8 cellular contexts compared by ENCODE assay signal in the genomic region with DNA sequence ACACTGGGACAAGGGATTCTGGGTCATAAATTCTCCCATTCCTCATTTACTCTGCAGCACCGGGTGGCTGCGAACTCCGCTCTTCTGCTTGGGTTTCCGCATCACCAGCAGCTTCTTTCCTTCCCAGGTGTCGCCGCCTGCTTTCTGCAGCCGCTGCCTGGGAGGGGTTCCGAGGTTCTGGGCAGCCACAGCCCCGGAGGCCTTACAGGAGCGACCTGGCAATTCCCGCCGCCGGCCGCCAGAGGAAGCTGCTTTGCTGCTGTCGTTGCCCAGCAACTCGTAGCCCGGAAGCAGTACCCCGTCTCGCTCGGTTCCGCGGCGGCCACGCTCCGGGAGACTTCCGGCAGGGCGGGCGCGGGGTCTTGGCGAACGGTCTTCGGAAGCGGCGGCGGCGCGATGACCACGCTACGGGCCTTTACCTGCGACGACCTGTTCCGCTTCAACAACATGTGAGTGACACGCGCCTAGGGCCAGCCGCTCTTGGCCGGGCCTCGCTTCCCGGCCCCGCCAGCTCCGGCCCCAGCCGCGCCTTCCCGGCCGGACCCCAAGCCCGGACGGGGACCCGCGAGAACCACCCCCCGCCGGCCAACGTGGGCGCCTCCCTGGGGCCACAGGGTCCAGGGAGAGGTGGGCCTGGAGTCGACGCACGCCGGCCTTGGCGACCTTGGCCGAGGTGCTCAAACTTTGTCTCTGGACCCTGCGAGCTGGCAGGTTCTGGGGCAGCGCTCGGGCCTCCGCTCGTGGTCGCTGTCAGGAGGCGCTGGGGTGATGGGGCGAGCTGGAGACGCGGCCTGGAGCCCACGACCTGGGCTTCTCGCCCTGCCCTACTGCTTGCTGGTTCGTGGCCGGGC. TPM values are rescaled to one million over a fixed set of nuclear protein-coding genes. Genes with fewer than 3 reads are reported as not detected.
DNase-seq lines count a peak whose midpoint lies in the region; ATAC-seq and TF ChIP-seq lines count a peak whose summit lies in the region.

A gene with protein sequence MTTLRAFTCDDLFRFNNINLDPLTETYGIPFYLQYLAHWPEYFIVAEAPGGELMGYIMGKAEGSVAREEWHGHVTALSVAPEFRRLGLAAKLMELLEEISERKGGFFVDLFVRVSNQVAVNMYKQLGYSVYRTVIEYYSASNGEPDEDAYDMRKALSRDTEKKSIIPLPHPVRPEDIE (plus strand): TSS at position 362 of the 851 bp plus-strand sequence. CDS start 35 bp downstream, at position 397.

- H2AK5ac ChIP-seq in trophoblast cell (ENCODE audit: low read length), result peak within 1 kb of the TSS; percentile 74

- peak within 1 kb of the TSS; percentile 72 for H3K4me2 ChIP-seq in trophoblast cell (ENCODE audit: low read length)

- H3K4me3 ChIP-seq in cardiac muscle cell, result peak within 1 kb of the TSS; percentile 77
- H3K4me3 ChIP-seq in trophoblast cell (ENCODE audit: low read depth, low read length), result peak within 1 kb of the TSS; percentile 84
- H3K4me3 ChIP-seq in transverse colon, result peak within 1 kb of the TSS; percentile 97 to 100 (median 98)

- no peaks in the 10 kb centered on the region for H3K9me3 Mint-ChIP-seq in activated naive CD8-positive, alpha-beta T cell treated with anti-CD3 and anti-CD28 coated beads, Interleukin-2, amount 50 U/mL, for 24 hours

- DNase-seq in NCI-H1092 treated with DMSO at 0.1 percent for 48 hours (lab: John Stamatoyannopoulos, UW) (peak; percentile 87), SW 1271 (lab: John Stamatoyannopoulos, UW) (peak; percentile 73 to 94), cardiac muscle cell (ENCODE audit: low read depth in 1 of 2, low spot score in 1 of 2) (peak; percentile 95), trophoblast cell (peak; percentile 94 to 96), transverse colon (peak; percentile 95)
- peak; percentile 92 for DNase-seq in activated naive CD8-positive, alpha-beta T cell treated with anti-CD3 and anti-CD28 coated beads, Interleukin-2, amount 50 U/mL, for 24 hours

- peak; percentile 97 for ATAC-seq in HG02623 (IDR thresholded peaks at IDR 0.05; ENCODE audit: unreplicated experiment)
- ATAC-seq in activated naive CD8-positive, alpha-beta T cell treated with anti-CD3 and anti-CD28 coated beads, Interleukin-2, amount 50 U/mL, for 24 hours, result peak; percentile 99

- intact Hi-C loops in transverse colon (cut with DNase I; ENCODE audit: low total_unique reads), result no loop called here

- H3K79me2 ChIP-seq in trophoblast cell (ENCODE audit: control insufficient read depth, insufficient read depth, low read length, poor library complexity), result peaks cover 15% of the 10 kb centered on the region

- no peak for TF ChIP-seq EP300 in transverse colon (IDR thresholded peaks at IDR 0.05; ENCODE audit: low read depth)

- peak within 1 kb of the TSS; percentile 90 for H3K27ac Mint-ChIP-seq in activated naive CD8-positive, alpha-beta T cell treated with anti-CD3 and anti-CD28 coated beads, Interleukin-2, amount 50 U/mL, for 24 hours

- H3K27me3 ChIP-seq in cardiac muscle cell (no peaks in the 10 kb centered on the region), trophoblast cell (ENCODE audit: insufficient read depth, low read length) (no peaks in the 10 kb centered on the region), transverse colon (no peaks in the 10 kb centered on the region)

- H2BK5ac ChIP-seq in trophoblast cell (ENCODE audit: low read depth, low read length, poor library complexity), result peak within 1 kb of the TSS; percentile 46

- peak within 1 kb of the TSS; percentile 85 for H3K9ac ChIP-seq in trophoblast cell (ENCODE audit: low read length)

- peak within 1 kb of the TSS; percentile 57 for H4K12ac ChIP-seq in trophoblast cell (ENCODE audit: low read depth, low read length)

- H3K4me1 ChIP-seq in cardiac muscle cell (ENCODE audit: low read depth) (peaks cover 17% of the 10 kb centered on the region), trophoblast cell (ENCODE audit: control insufficient read depth in 1 of 2, insufficient read depth in 2 of 2, low read length in 2 of 2) (peaks cover 0 to 5% of the 10 kb centered on the region in 2 experiments), transverse colon (peaks cover 17 to 38% (median 19%) of the 10 kb centered on the region in 4 donors)

- peak; percentile 82 for TF ChIP-seq CTCF in GM12872 (IDR thresholded peaks at IDR 0.05; ENCODE audit: insufficient read depth, low read depth, low read length)
- peak; percentile 60 for TF ChIP-seq CTCF in cardiac muscle cell (IDR thresholded peaks at IDR 0.05; ENCODE audit: low read depth, low read length)
- TF ChIP-seq CTCF in transverse colon (IDR thresholded peaks at IDR 0.05), result peak; percentile 74 to 91 (median 80)

- H3K36me3 ChIP-seq in cardiac muscle cell, result no peaks in the 10 kb centered on the region
- H3K36me3 ChIP-seq in trophoblast cell (ENCODE audit: control insufficient read depth in 1 of 2, insufficient read depth in 2 of 2, low read length in 2 of 2), result peaks cover 0 to 10% of the 10 kb centered on the region in 2 experiments
- H3K36me3 ChIP-seq in transverse colon, result no peaks in the 10 kb centered on the region

- no peak within 1 kb of the TSS for H2BK12ac ChIP-seq in trophoblast cell (ENCODE audit: low read length)

- no CpG with 5 or more reads among the region's 82 CpGs for WGBS in trophoblast cell (ENCODE audit: extremely low coverage, insufficient coverage, insufficient read length)
- 0 to 1% methylated on average over 4 to 16 of the region's 82 CpGs for WGBS in transverse colon (ENCODE audit: low coverage in 1 of 2), 2 donors

- peak within 1 kb of the TSS; percentile 97 for H2AFZ ChIP-seq in trophoblast cell (ENCODE audit: insufficient read depth, low read length, poor library complexity)

- in situ Hi-C loops in transverse colon (cut with MboI; ENCODE audit: low pct_ligation_motif_present in 1 of 4, low pct_unique_long_range_greater_than_20kb in 1 of 4, low sequenced_read_pairs in 3 of 4), result no loop called here

- no peak within 1 kb of the TSS for H3K23ac ChIP-seq in trophoblast cell (ENCODE audit: low read length)

- peak within 1 kb of the TSS; percentile 39 for H2BK120ac ChIP-seq in trophoblast cell (ENCODE audit: insufficient read depth, low read length, poor library complexity)

- peak within 1 kb of the TSS; percentile 85 for H3K4me3 Mint-ChIP-seq in activated naive CD8-positive, alpha-beta T cell treated with anti-CD3 and anti-CD28 coated beads, Interleukin-2, amount 50 U/mL, for 24 hours

- peak; percentile 37 for TF ChIP-seq POLR2A in transverse colon (IDR thresholded peaks at IDR 0.05)

- peak within 1 kb of the TSS; percentile 94 for H4K8ac ChIP-seq in trophoblast cell (ENCODE audit: low read depth, low read length)

- H3K9me3 ChIP-seq in cardiac muscle cell (ENCODE audit: low read depth), result no peaks in the 10 kb centered on the region
- H3K9me3 ChIP-seq in trophoblast cell (ENCODE audit: insufficient read depth, low read depth, low read length), result no peaks in the 10 kb centered on the region
- H3K9me3 ChIP-seq in transverse colon, result no peaks in the 10 kb centered on the region

- peak within 1 kb of the TSS; percentile 79 for H3K14ac ChIP-seq in trophoblast cell (ENCODE audit: low read length)

- H3K27me3 Mint-ChIP-seq in activated naive CD8-positive, alpha-beta T cell treated with anti-CD3 and anti-CD28 coated beads, Interleukin-2, amount 50 U/mL, for 24 hours, result no peaks in the 10 kb centered on the region

- peak within 1 kb of the TSS; percentile 92 for H4K91ac ChIP-seq in trophoblast cell (ENCODE audit: low read depth, low read length)

- peaks cover 22% of the 10 kb centered on the region for H3K36me3 Mint-ChIP-seq in activated naive CD8-positive, alpha-beta T cell treated with anti-CD3 and anti-CD28 coated beads, Interleukin-2, amount 50 U/mL, for 24 hours (ENCODE audit: low read depth)

- peak within 1 kb of the TSS; percentile 88 for H3K18ac ChIP-seq in trophoblast cell (ENCODE audit: low read length)

- H3K4ac ChIP-seq in trophoblast cell (ENCODE audit: low read depth, low read length), result peak within 1 kb of the TSS; percentile 66

- peaks cover 63% of the 10 kb centered on the region for H3K4me1 Mint-ChIP-seq in activated naive CD8-positive, alpha-beta T cell treated with anti-CD3 and anti-CD28 coated beads, Interleukin-2, amount 50 U/mL, for 24 hours

- peak within 1 kb of the TSS; percentile 78 for H3K27ac ChIP-seq in cardiac muscle cell
- peak within 1 kb of the TSS; percentile 45 for H3K27ac ChIP-seq in trophoblast cell (ENCODE audit: low read depth, low read length)
- H3K27ac ChIP-seq in transverse colon, result peak within 1 kb of the TSS; percentile 83 to 89 (median 88)

- peaks cover 5% of the 10 kb centered on the region for H3K79me1 ChIP-seq in trophoblast cell (ENCODE audit: low read length)

RNA-seq across cellular contexts. Expression of the gene that starts here (rescaled TPM):
- total RNA-seq in cardiac muscle cell, result 40.6 and 41.4 TPM in 2 replicates
- 142 and 145 TPM in 2 replicates for polyA plus RNA-seq in cardiac muscle cell
- 42.9 and 45.3 TPM in 2 replicates for polyA plus RNA-seq in trophoblast cell (2013)
- total RNA-seq in transverse colon, result 10 to 100 TPM; 26.5 to 58.0 (median 32.7) TPM

Comparison
In these comparisons a context has a peak if more than half of its experiments do, and no peak if none do; other contexts are left out.
1. Peak in every context shown above with its lines: DNase-seq, ATAC-seq, H3K4me3 ChIP-seq and H3K27ac ChIP-seq.